Comparison of ENCODE assay signal across 8 cellular contexts in genomic region chr10:69179089-69179742, GRCh38. TPM values are rescaled to one million over a fixed set of nuclear protein-coding genes. Genes with fewer than 3 reads are reported as not detected.
A peak's percentile ranks its signal among the peaks of the same experiment; 100 is the strongest.
DNase-seq lines count a peak whose midpoint lies in the region; ATAC-seq and TF ChIP-seq lines count a peak whose summit lies in the region.

No MANE protein-coding gene starts in this region.

- peak overlapping the region; percentile 66 for H3K4ac ChIP-seq in IMR-90 (ENCODE audit: low read depth, low read length)

- H3K27ac ChIP-seq in IMR-90 (ENCODE audit: insufficient read depth, low read length) (no peak overlapping the region), esophagus (ENCODE audit: low read depth in 2 of 2, low read length in 1 of 2) (peak overlapping the region; percentile 61 to 71), neutrophil (peak overlapping the region; percentile 91)

- H4K20me1 ChIP-seq in IMR-90 (ENCODE audit: insufficient read depth, low read length), result no peaks in the 10 kb centered on the region

- H3K27me3 ChIP-seq in IMR-90 (ENCODE audit: control insufficient read depth, insufficient read depth, low read length), result no peaks in the 10 kb centered on the region
- H3K27me3 ChIP-seq in esophagus (ENCODE audit: control insufficient read depth in 1 of 2, insufficient read depth in 2 of 2, low read length in 2 of 2), result no peaks in the 10 kb centered on the region
- no peaks in the 10 kb centered on the region for H3K27me3 ChIP-seq in neutrophil

- H3K4me3 ChIP-seq in IMR-90 (ENCODE audit: insufficient read depth, low read depth, low read length) (peak overlapping the region; percentile 76), esophagus (ENCODE audit: low read depth in 1 of 2, low read length in 2 of 2) (peak overlapping the region; percentile 92 to 94), neutrophil (ENCODE audit: low read depth in 1 of 2, low read length in 1 of 2) (peak overlapping the region; percentile 84 to 91)

- H3K56ac ChIP-seq in IMR-90 (ENCODE audit: extremely low read depth, insufficient read depth, low read length), result no peak overlapping the region

- WGBS in IMR-90 (ENCODE audit: extremely low coverage in 2 of 2, insufficient read length in 1 of 2), 2 experiments, result 22% methylated on average over 8 of the region's 21 CpGs; no CpG with 5 or more reads in 1 of the 2 experiments
- WGBS in esophagus, 2 donors, result 31 to 33% methylated on average over 21 of the region's 21 CpGs

- POLR2A ChIA-PET in IMR-90 (lab: Charles Lee; ENCODE audit: unreplicated experiment), result no interaction called here

- peak overlapping the region; percentile 31; the same call in 1 of the 2 replicates for H3K14ac ChIP-seq in IMR-90 (replicated peaks; ENCODE audit: low read depth, low read length)

- no peak overlapping the region for H2BK15ac ChIP-seq in IMR-90 (ENCODE audit: low read depth, low read length)

- peak overlapping the region; percentile 93 for H2AFZ ChIP-seq in IMR-90 (replicated peaks; ENCODE audit: low read length, poor library complexity)

- dilution Hi-C loops in IMR-90 (cut with HindIII; ENCODE audit: low sequenced_read_pairs, unreplicated experiment), result no loop called here

- H3K18ac ChIP-seq in IMR-90 (ENCODE audit: low read depth, low read length), result no peak overlapping the region

- CTCF ChIA-PET in IMR-90 (lab: Yijun Ruan, JAX), result no interaction called here

- H3K9me3 ChIP-seq in IMR-90 (ENCODE audit: control insufficient read depth, insufficient read depth, low read length) (no peaks in the 10 kb centered on the region), esophagus (ENCODE audit: control insufficient read depth in 2 of 2, insufficient read depth in 1 of 2, low read depth in 1 of 2, low read length in 1 of 2) (no peaks in the 10 kb centered on the region), neutrophil (no peaks in the 10 kb centered on the region)

- TF ChIP-seq CTCF in IMR-90 (conservative IDR thresholded peaks at IDR 0.05; ENCODE audit: low read depth, low read length) (no peak), neutrophil (IDR thresholded peaks at IDR 0.05) (no peak), GM13976 (IDR thresholded peaks at IDR 0.05; ENCODE audit: borderline replicate concordance, control extremely low read depth, extremely low read depth, insufficient read depth, missing control alignments) (no peak)

- H2BK5ac ChIP-seq in IMR-90 (ENCODE audit: low read depth, low read length, poor library complexity, severe bottlenecking), result peak overlapping the region; percentile 22

- no peak overlapping the region for H2BK120ac ChIP-seq in IMR-90 (ENCODE audit: low read depth, low read length)

- H3K9me1 ChIP-seq in IMR-90 (ENCODE audit: insufficient read depth, low read length), result peaks cover 4% of the 10 kb centered on the region

- H2AK9ac ChIP-seq in IMR-90 (replicated peaks; ENCODE audit: low read depth, low read length, poor library complexity), result peak overlapping the region; percentile 94

- TF ChIP-seq RAD21 in IMR-90 (IDR thresholded peaks at IDR 0.05; ENCODE audit: low read length), result no peak

- H3K36me3 ChIP-seq in IMR-90 (ENCODE audit: control insufficient read depth, insufficient read depth, low read length), result peaks cover 3% of the 10 kb centered on the region; the same call in 1 of the 2 replicates
- peaks cover 0 to 4% of the 10 kb centered on the region in 2 donors for H3K36me3 ChIP-seq in esophagus (ENCODE audit: control insufficient read depth in 2 of 2, insufficient read depth in 2 of 2, low read length in 1 of 2)
- H3K36me3 ChIP-seq in neutrophil, result no peaks in the 10 kb centered on the region

- H4K5ac ChIP-seq in IMR-90 (ENCODE audit: low read depth, low read length), result peak overlapping the region; percentile 77

- DNase-seq in COLO829 (ENCODE audit: low spot score), result peak; percentile 21
- no peak for DNase-seq in IMR-90
- DNase-seq in activated CD8-positive, alpha-beta memory T cell treated with anti-CD3 and anti-CD28 coated beads for 24 hours, result peak; percentile 73
- DNase-seq in SK-N-DZ (ENCODE audit: low spot score), result no peak
- DNase-seq in GM13976 (ENCODE audit: low spot score), result no peak

- peak overlapping the region; percentile 83 for H2AK5ac ChIP-seq in IMR-90 (ENCODE audit: low read depth, low read length)

- in situ Hi-C loops in IMR-90 (cut with MboI; ENCODE audit: low sequenced_read_pairs) (no loop called here), GM13976 (cut with MboI; ENCODE audit: low sequenced_read_pairs, unreplicated experiment) (no loop called here)

- H2BK20ac ChIP-seq in IMR-90 (ENCODE audit: low read depth, low read length), result no peak overlapping the region

- intact Hi-C loops in IMR-90 (cut with micrococcal nuclease), result no loop called here

- H3K79me1 ChIP-seq in IMR-90 (ENCODE audit: low read depth in 1 of 2, low read length in 2 of 2), result peaks cover 5 to 27% of the 10 kb centered on the region in 2 experiments

- H3K9ac ChIP-seq in IMR-90 (ENCODE audit: low read depth, low read length), result peak overlapping the region; percentile 48

- BruUV-seq in IMR-90 (replicated peaks; lab: Mats Ljungman, UMichigan), result no TSS peak

- no peak overlapping the region for H3K23ac ChIP-seq in IMR-90 (ENCODE audit: low read depth, low read length)

- H3K4me1 ChIP-seq in IMR-90 (ENCODE audit: control insufficient read depth, insufficient read depth, low read length), result peaks cover 2% of the 10 kb centered on the region; the same call in 1 of the 2 replicates
- no peaks in the 10 kb centered on the region for H3K4me1 ChIP-seq in esophagus (ENCODE audit: control insufficient read depth in 2 of 2, insufficient read depth in 2 of 2, low read length in 1 of 2)
- peaks cover 19 to 22% of the 10 kb centered on the region in 2 experiments for H3K4me1 ChIP-seq in neutrophil (ENCODE audit: control insufficient read depth in 1 of 2, insufficient read depth in 1 of 2, low read depth in 1 of 2, low read length in 1 of 2)

- peak overlapping the region; percentile 37 to 97 for H4K8ac ChIP-seq in IMR-90 (ENCODE audit: low read depth in 2 of 2, low read length in 2 of 2)

- H4K91ac ChIP-seq in IMR-90 (ENCODE audit: insufficient read depth, low read depth, low read length), result peak overlapping the region; percentile 40

- TF ChIP-seq POLR2A in IMR-90 (IDR thresholded peaks at IDR 0.05; ENCODE audit: low read depth, low read length), result no peak

- ATAC-seq in GM21515 (IDR thresholded peaks at IDR 0.05; ENCODE audit: unreplicated experiment), result peak; percentile 25
- peak; percentile 9 for ATAC-seq in IMR-90 (ENCODE audit: low read depth)

- H3K4me2 ChIP-seq in IMR-90 (ENCODE audit: low read depth, low read length), result peak overlapping the region; percentile 89

TF ChIP-seq in IMR-90, 13 proteins besides CTCF, POLR2A, EP300 and RAD21:
- TF ChIP-seq NFE2L2 (IDR thresholded peaks at IDR 0.05; ENCODE audit: low read depth, low read length) (no peak), CEBPB (IDR thresholded peaks at IDR 0.05; ENCODE audit: low read depth, low read length) (peak; percentile 84), MXI1 (IDR thresholded peaks at IDR 0.05; ENCODE audit: borderline replicate concordance, low read depth, low read length) (no peak)

RNA-seq across cellular contexts. Expression of gene SUPV3L1, which starts 0.8 kb away (rescaled TPM):
- total RNA-seq in IMR-90 (2012; rRNA removed), result 22.5 and 24.4 TPM in 2 replicates
- polyA plus RNA-seq in IMR-90 (2012; rRNA removed) (22.1 and 26.5 TPM in 2 replicates), esophagus (10 to 100 TPM; 23.6 to 40.1 TPM)
- polyA plus RNA-seq in IMR-90 (2012; cell fraction: cytosol; rRNA removed), result 5.2 and 16.7 TPM in 2 replicates
- polyA plus RNA-seq in IMR-90 (2012; cell fraction: nucleus; rRNA removed; ENCODE audit: low replicate concordance), result 6.3 and 58.5 TPM in 2 replicates
- 39.1 and 45.5 TPM in 2 replicates for polyA plus RNA-seq in SK-N-DZ (2014; cell fraction: cytosol; rRNA removed)
- 56.3 and 70.1 TPM in 2 replicates for polyA plus RNA-seq in SK-N-DZ (2014; cell fraction: nucleus; rRNA removed)

RNA-seq across cellular contexts. Expression of gene HKDC1, which starts 40.9 kb away (rescaled TPM):
- under 0.01 TPM in 1 of 2 replicates, not detected in the other for total RNA-seq in IMR-90 (2012; rRNA removed)
- polyA plus RNA-seq in IMR-90 (2012; rRNA removed) (0.03 and 0.07 TPM in 2 replicates), esophagus (under 1 TPM; 0.12 TPM)
- polyA plus RNA-seq in IMR-90 (2012; cell fraction: cytosol; rRNA removed), result 0.12 TPM in 1 of 2 replicates, not detected in the other
- 0.10 and 0.11 TPM in 2 replicates for polyA plus RNA-seq in IMR-90 (2012; cell fraction: nucleus; rRNA removed; ENCODE audit: low replicate concordance)
- 0.05 TPM in 1 of 2 replicates, not detected in the other for polyA plus RNA-seq in SK-N-DZ (2014; cell fraction: cytosol; rRNA removed)
- 0.52 TPM in 1 of 2 replicates, not detected in the other for polyA plus RNA-seq in SK-N-DZ (2014; cell fraction: nucleus; rRNA removed)

RNA-seq across cellular contexts. Expression of gene VPS26A, which starts 55.2 kb away (rescaled TPM):
- 7.2 and 24.7 TPM in 2 replicates for total RNA-seq in IMR-90 (2012; rRNA removed)
- polyA plus RNA-seq in IMR-90 (2012; rRNA removed) (12.9 and 18.7 TPM in 2 replicates), esophagus (10 to 100 TPM; 25.5 to 33.1 TPM)
- 1.2 and 1.4 TPM in 2 replicates for polyA plus RNA-seq in IMR-90 (2012; cell fraction: cytosol; rRNA removed)
- polyA plus RNA-seq in IMR-90 (2012; cell fraction: nucleus; rRNA removed; ENCODE audit: low replicate concordance), result 0.28 and 5.0 TPM in 2 replicates
- 19.1 and 28.5 TPM in 2 replicates for polyA plus RNA-seq in SK-N-DZ (2014; cell fraction: cytosol; rRNA removed)
- polyA plus RNA-seq in SK-N-DZ (2014; cell fraction: nucleus; rRNA removed), result 13.1 and 21.7 TPM in 2 replicates

Comparison
In these comparisons a context has a peak if more than half of its experiments do, and no peak if none do; other contexts are left out.
1. DNase-seq: peak in COLO829 (single experiment) and activated CD8-positive, alpha-beta memory T cell treated with anti-CD3 and anti-CD28 coated beads for 24 hours (single experiment); none in IMR-90 (single experiment), SK-N-DZ (single experiment) and GM13976 (single experiment).
2. Peak in every context shown above with its lines, with median percentiles within 50 percentile points of each other: H3K4me3 ChIP-seq.